In the genomic region with DNA sequence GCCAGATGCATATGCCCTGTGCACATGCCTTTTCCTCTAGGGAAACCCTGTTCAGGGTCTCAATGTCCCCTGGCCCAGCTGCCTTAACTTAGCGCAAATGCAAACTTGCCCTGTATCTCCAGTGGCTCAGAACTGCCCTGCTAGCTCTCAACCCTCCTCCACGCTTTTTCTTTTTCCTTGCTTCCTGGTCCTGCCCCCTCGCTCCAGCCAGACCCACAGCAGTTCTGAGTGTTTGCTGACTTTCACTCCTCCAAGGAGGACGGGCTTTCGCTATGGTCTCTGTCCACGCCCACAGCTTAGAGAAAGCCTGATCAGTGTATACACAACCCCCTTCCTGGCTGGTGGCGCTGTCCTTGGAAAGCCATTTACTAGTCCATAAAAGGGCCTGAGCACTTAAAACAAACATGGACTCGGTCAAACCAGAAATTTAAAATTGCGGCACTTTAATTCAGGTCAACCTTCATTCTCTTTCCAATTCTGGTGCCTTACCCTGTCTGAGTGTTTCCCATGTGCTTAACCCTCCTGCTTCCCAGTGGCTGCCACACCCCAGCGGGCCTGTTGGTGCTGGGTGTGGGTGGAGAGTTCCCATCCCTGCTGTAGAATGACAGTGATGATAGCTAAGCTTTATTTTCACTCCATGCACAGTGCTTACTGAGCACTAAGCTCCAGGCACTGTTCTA, we compare ENCODE assay signal across 9 cellular contexts. TPM values are rescaled to one million over a fixed set of nuclear protein-coding genes. Genes with fewer than 3 reads are reported as not detected.
DNase-seq lines count a peak whose midpoint lies in the region; ATAC-seq, FAIRE-seq and TF ChIP-seq lines count a peak whose summit lies in the region.
"Had no signal": no experiment of that assay in that cellular context is flagged by ENCODE, and none has a peak within 500 bp of the region (broad histone marks: within the 10 kb centered on the region; RNA-seq: fewer than 3 reads in every experiment).

No MANE protein-coding gene starts in this region.

- no peaks in the 10 kb centered on the region for H4K20me1 ChIP-seq in endothelial cell of umbilical vein (replicated peaks; ENCODE audit: control insufficient read depth, extremely low read depth, insufficient read depth, low read length)

- ATAC-seq in GM18867 (IDR thresholded peaks at IDR 0.05; ENCODE audit: unreplicated experiment): no peak

- H4K5ac ChIP-seq in mesendoderm (ENCODE audit: low read length): no peak overlapping the region

- intact Hi-C loops in endothelial cell of umbilical vein (cut with micrococcal nuclease): loop anchor here (1.0 to 2.0 kb wide), 2 partner anchors 15 to 36 kb away; partner anchors contain the start of gene MYO1D

- H4K8ac ChIP-seq in mesendoderm (ENCODE audit: low read depth, low read length): no peak overlapping the region

- no peak overlapping the region for H3K4ac ChIP-seq in mesendoderm (ENCODE audit: low read depth, low read length)

- TF ChIP-seq CTCF in LNCAP (IDR thresholded peaks at IDR 0.05) (peak; percentile 38; the same call in 1 of the 2 replicates), endothelial cell of umbilical vein (IDR thresholded peaks at IDR 0.05; ENCODE audit: extremely low read depth in 1 of 2, insufficient read depth in 1 of 2, low read depth in 1 of 2, low read length in 2 of 2) (no peak)

- peak; percentile 82 for FAIRE-seq in endothelial cell of umbilical vein (lab: Jason Lieb, UNC)

- no peak overlapping the region for H2BK5ac ChIP-seq in mesendoderm (ENCODE audit: low read length)

- H3K27ac ChIP-seq in endothelial cell of umbilical vein (ENCODE audit: insufficient read depth, low read depth, low read length): no peak overlapping the region
- H3K27ac ChIP-seq in mesendoderm (ENCODE audit: low read depth, low read length): no peak overlapping the region

- H2AFZ ChIP-seq in endothelial cell of umbilical vein (ENCODE audit: low read depth, low read length): peak overlapping the region; percentile 95

- dilution Hi-C loops in endothelial cell of umbilical vein (cut with MboI; ENCODE audit: extremely low pct_ligation_motif_present, low sequenced_read_pairs): no loop called here

- H3K56ac ChIP-seq in mesendoderm (ENCODE audit: low read length): peak overlapping the region; percentile 20

- peaks cover 9% of the 10 kb centered on the region for H3K4me1 ChIP-seq in endothelial cell of umbilical vein (ENCODE audit: control insufficient read depth, extremely low read depth, insufficient read depth, low read length)
- peaks cover 2% of the 10 kb centered on the region for H3K4me1 ChIP-seq in mesendoderm (ENCODE audit: control insufficient read depth, low read depth, low read length)

- no peaks in the 10 kb centered on the region for H3K36me3 ChIP-seq in endothelial cell of umbilical vein (ENCODE audit: control insufficient read depth in 2 of 2, extremely low read depth in 1 of 2, insufficient read depth in 2 of 2, low read length in 2 of 2)
- H3K36me3 ChIP-seq in mesendoderm (ENCODE audit: control insufficient read depth, insufficient read depth, low read length): no peaks in the 10 kb centered on the region

- H3K23ac ChIP-seq in mesendoderm (ENCODE audit: low read length): no peak overlapping the region

- H3K79me2 ChIP-seq in endothelial cell of umbilical vein (ENCODE audit: control insufficient read depth, insufficient read depth, low read length) (no peaks in the 10 kb centered on the region), mesendoderm (ENCODE audit: control insufficient read depth, insufficient read depth, low read length) (no peaks in the 10 kb centered on the region)

- no peak overlapping the region for H3K4me3 ChIP-seq in endothelial cell of umbilical vein (replicated peaks in 1 of 3; ENCODE audit: insufficient read depth in 1 of 3, low read depth in 1 of 3, low read length in 3 of 3)
- no peak overlapping the region for H3K4me3 ChIP-seq in mesendoderm (ENCODE audit: low read length)

- H2BK15ac ChIP-seq in mesendoderm (replicated peaks; ENCODE audit: low read depth): no peak overlapping the region

- POLR2A ChIA-PET in endothelial cell of umbilical vein (lab: Charles Lee): no interaction called here

- no peak overlapping the region for H2BK120ac ChIP-seq in mesendoderm (ENCODE audit: low read depth, low read length)

- no CpG with 5 or more reads among the region's 10 CpGs for WGBS in mesendoderm (ENCODE audit: extremely low coverage, insufficient coverage, low lambda C conversion rate)

- H3K9me1 ChIP-seq in endothelial cell of umbilical vein (replicated peaks; ENCODE audit: control insufficient read depth, extremely low read depth, insufficient read depth, low read length): no peaks in the 10 kb centered on the region

- H3K9me3 ChIP-seq in endothelial cell of umbilical vein (replicated peaks; ENCODE audit: control insufficient read depth, insufficient read depth, low read length): no peaks in the 10 kb centered on the region
- H3K9me3 ChIP-seq: SK-N-SH had no signal

- H3K18ac ChIP-seq in mesendoderm (ENCODE audit: low read length): no peak overlapping the region

- CTCF ChIA-PET in endothelial cell of umbilical vein (lab: Charles Lee): interaction anchor here (0.7 to 7.1 kb wide), 12 partner anchors 12 to 839 kb away, joined by 3 to 119 read pairs (median 4); partner anchors contain the start of gene MYO1D

- H3K27me3 ChIP-seq in endothelial cell of umbilical vein (ENCODE audit: control insufficient read depth in 2 of 2, insufficient read depth in 2 of 2, low read length in 2 of 2) (peaks cover 0 to 8% of the 10 kb centered on the region in 2 experiments), mesendoderm (ENCODE audit: insufficient read depth, low read length, poor library complexity) (no peaks in the 10 kb centered on the region)

- BruUV-seq in endothelial cell of umbilical vein (replicated peaks; lab: Mats Ljungman, UMichigan): no TSS peak

- no peak overlapping the region for H2AK5ac ChIP-seq in mesendoderm (ENCODE audit: low read length)

- H3K4me2 ChIP-seq in endothelial cell of umbilical vein (ENCODE audit: insufficient read depth, low read length) (peak overlapping the region; percentile 36), mesendoderm (ENCODE audit: low read length) (no peak overlapping the region)
- H3K4me2 ChIP-seq: SK-N-SH had no signal

- DNase-seq in A172 (ENCODE audit: low spot score) (peak; percentile 11), endothelial cell of umbilical vein (ENCODE audit: low read depth, low spot score) (peak; percentile 79), mesendoderm (peak; percentile 72), pons (ENCODE audit: low spot score) (no peak), cerebellar cortex (ENCODE audit: low spot score) (no peak), cortex of kidney (lab: John Stamatoyannopoulos, UW) (no peak)
- DNase-seq: SK-N-SH had no signal

- no peaks in the 10 kb centered on the region for H3K79me1 ChIP-seq in mesendoderm (ENCODE audit: low read length)

- H3K9ac ChIP-seq in endothelial cell of umbilical vein (replicated peaks; ENCODE audit: extremely low read depth, insufficient read depth, low read length) (no peak overlapping the region), mesendoderm (ENCODE audit: low read length) (peak overlapping the region; percentile 33)
- H3K9ac ChIP-seq: SK-N-SH had no signal

- TF ChIP-seq POLR2A in endothelial cell of umbilical vein (IDR thresholded peaks at IDR 0.05; ENCODE audit: low read depth, low read length): no peak

TF ChIP-seq in endothelial cell of umbilical vein, 7 proteins besides CTCF, POLR2A, EP300 and RAD21:
- TF ChIP-seq EZH2 (IDR thresholded peaks at IDR 0.05; ENCODE audit: borderline replicate concordance, low read depth, low read length, severe bottlenecking) (no peak), POLR2AphosphoS5 (IDR thresholded peaks at IDR 0.05; ENCODE audit: insufficient read depth, low read depth, low read length) (no peak), JUN (IDR thresholded peaks at IDR 0.05; ENCODE audit: borderline replicate concordance, insufficient read depth, insufficient read length, low read depth) (no peak), GATA2 (IDR thresholded peaks at IDR 0.05; ENCODE audit: insufficient read depth, insufficient read length, low read depth, low read length) (no peak), MYC (IDR thresholded peaks at IDR 0.05; ENCODE audit: low read depth, low read length) (no peak), FOS (IDR thresholded peaks at IDR 0.05; ENCODE audit: borderline replicate concordance, insufficient read depth, low read length) (no peak)
- TF ChIP-seq, protein P1, sequence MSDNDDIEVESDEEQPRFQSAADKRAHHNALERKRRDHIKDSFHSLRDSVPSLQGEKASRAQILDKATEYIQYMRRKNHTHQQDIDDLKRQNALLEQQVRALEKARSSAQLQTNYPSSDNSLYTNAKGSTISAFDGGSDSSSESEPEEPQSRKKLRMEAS (IDR thresholded peaks at IDR 0.05; ENCODE audit: insufficient read depth, insufficient read length): no peak
TF ChIP-seq in endothelial cell of umbilical vein: peak in this region for 0.

RNA-seq across cellular contexts. Expression of gene TMEM98, which starts 15.6 kb away (rescaled TPM):
- total RNA-seq in A172 (2014; rRNA removed; shearing (Covaris generic)): not detected in 2 replicates
- total RNA-seq in endothelial cell of umbilical vein: 83.6 and 101 TPM in 2 replicates
- 427 and 456 TPM in 2 replicates for polyA plus RNA-seq in endothelial cell of umbilical vein
- polyA plus RNA-seq in endothelial cell of umbilical vein (2011; cell fraction: cytosol; rRNA removed): 332 and 366 TPM in 2 replicates
- 220 and 248 TPM in 2 replicates for polyA plus RNA-seq in endothelial cell of umbilical vein (2011; cell fraction: nucleus; rRNA removed)
- polyA plus RNA-seq in endothelial cell of umbilical vein (2012): 143 and 151 TPM in 2 replicates
- polyA minus RNA-seq in endothelial cell of umbilical vein: 441 and 489 TPM in 2 replicates
- polyA minus RNA-seq in endothelial cell of umbilical vein (2011; cell fraction: cytosol; rRNA and poly(A)+ RNA removed): not detected
- polyA minus RNA-seq in endothelial cell of umbilical vein (2011; cell fraction: nucleus; rRNA and poly(A)+ RNA removed): 52.7 and 71.3 TPM in 2 replicates
- 38.5 TPM for polyA plus RNA-seq in mesendoderm (2013, experiment 1 of 2)
- 42.2 TPM for polyA plus RNA-seq in mesendoderm (2013, experiment 2 of 2)

RNA-seq across cellular contexts. Expression of gene MYO1D, which starts 35.4 kb away (rescaled TPM):
- 0.10 and 0.17 TPM in 2 replicates for total RNA-seq in A172 (2014; rRNA removed; shearing (Covaris generic))
- total RNA-seq in endothelial cell of umbilical vein: 85.5 and 101 TPM in 2 replicates
- polyA plus RNA-seq in endothelial cell of umbilical vein: 34.8 and 37.8 TPM in 2 replicates
- 56.3 and 56.6 TPM in 2 replicates for polyA plus RNA-seq in endothelial cell of umbilical vein (2011; cell fraction: cytosol; rRNA removed)
- polyA plus RNA-seq in endothelial cell of umbilical vein (2011; cell fraction: nucleus; rRNA removed): 44.8 and 49.7 TPM in 2 replicates
- polyA plus RNA-seq in endothelial cell of umbilical vein (2012): 69.7 and 82.3 TPM in 2 replicates
- polyA minus RNA-seq in endothelial cell of umbilical vein: 111 and 138 TPM in 2 replicates
- polyA minus RNA-seq in endothelial cell of umbilical vein (2011; cell fraction: cytosol; rRNA and poly(A)+ RNA removed): not detected
- 149 and 254 TPM in 2 replicates for polyA minus RNA-seq in endothelial cell of umbilical vein (2011; cell fraction: nucleus; rRNA and poly(A)+ RNA removed)
- 15.4 TPM for polyA plus RNA-seq in mesendoderm (2013, experiment 1 of 2)
- polyA plus RNA-seq in mesendoderm (2013, experiment 2 of 2): 15.7 TPM

Comparison
In these comparisons a context has a peak if more than half of its experiments do, and no peak if none do; other contexts are left out.
1. DNase-seq: peak in A172 (single experiment), endothelial cell of umbilical vein (single experiment) and mesendoderm (single experiment); none in pons (single experiment), cerebellar cortex (single experiment) and cortex of kidney (single experiment).
2. RNA of gene TMEM98, which starts 15.6 kb away (total RNA-seq): 83.6 to 101 TPM in endothelial cell of umbilical vein; not detected in A172; every median in the first group is over 10 times any median in the second.
3. RNA of gene MYO1D, which starts 35.4 kb away (total RNA-seq): 85.5 to 101 TPM in endothelial cell of umbilical vein; 0.10 to 0.17 TPM in A172; every median in the first group is over 10 times any median in the second.